Comparison of ENCODE assay signal across 7 cellular contexts in genomic region chr16:1439699-1440074, GRCh38. TPM values are rescaled to one million over a fixed set of nuclear protein-coding genes. Genes with fewer than 3 reads are reported as not detected.
"Had no signal": no experiment of that assay in that cellular context is flagged by ENCODE, and none has a peak within 500 bp of the region (broad histone marks: within the 10 kb centered on the region; RNA-seq: fewer than 3 reads in every experiment).

No MANE protein-coding gene starts in this region.

RNA-seq across cellular contexts. Expression of gene CCDC154, which starts 4.7 kb away (rescaled TPM):
- total RNA-seq: PC-3 had no signal

RNA-seq across cellular contexts. Expression of gene PERCC1, which starts 8.8 kb away (rescaled TPM):
- total RNA-seq: HT1080, LHCN-M2, MCF 10A, OCI-LY7, PC-3, T-helper 17 cell had no signal
- polyA plus RNA-seq: IgD-negative memory B cell had no signal
